ENCODE assay signal across 1 cellular context in the genomic region with DNA sequence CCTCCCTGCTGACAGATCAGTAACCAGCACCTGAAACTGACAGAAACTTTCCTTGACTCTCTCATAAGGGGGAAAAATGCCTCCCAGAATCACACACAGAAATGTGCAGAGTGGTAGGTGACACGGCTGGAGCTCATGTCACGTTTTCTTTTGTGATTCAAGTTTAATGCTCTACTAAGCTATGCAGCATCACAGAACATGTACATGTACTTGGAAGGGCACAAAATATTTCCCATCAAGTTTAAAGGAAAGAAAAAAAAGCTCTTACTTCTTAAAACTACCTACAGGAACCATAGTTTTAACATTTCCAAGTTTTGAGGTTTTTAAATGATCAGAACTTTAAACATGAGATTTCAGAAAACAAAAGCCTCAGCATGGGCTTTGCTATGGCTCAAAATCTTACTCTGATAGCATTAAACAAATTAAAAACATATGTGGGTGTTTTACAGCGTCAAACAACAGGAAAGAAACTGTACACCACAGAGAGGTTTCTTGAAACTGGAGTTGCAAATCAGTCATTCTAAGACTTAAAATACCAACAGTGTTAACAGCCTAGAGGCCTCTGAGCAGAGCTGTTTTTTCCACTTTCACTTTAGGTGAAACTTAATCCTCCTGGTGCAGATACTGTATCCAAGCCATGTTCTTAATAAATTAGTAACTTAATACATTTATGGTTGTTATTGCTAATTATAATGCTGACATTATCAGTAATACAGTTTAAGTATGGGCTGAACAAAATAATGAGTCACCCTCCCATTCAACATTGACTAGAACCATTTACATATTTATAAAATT.
TF ChIP-seq lines count a peak whose summit lies in the region.

No MANE protein-coding gene starts in this region.

TF ChIP-seq in GM12878, 131 proteins besides CTCF, POLR2A, EP300 and RAD21 (continued from another document):
- TF ChIP-seq, protein P1, sequence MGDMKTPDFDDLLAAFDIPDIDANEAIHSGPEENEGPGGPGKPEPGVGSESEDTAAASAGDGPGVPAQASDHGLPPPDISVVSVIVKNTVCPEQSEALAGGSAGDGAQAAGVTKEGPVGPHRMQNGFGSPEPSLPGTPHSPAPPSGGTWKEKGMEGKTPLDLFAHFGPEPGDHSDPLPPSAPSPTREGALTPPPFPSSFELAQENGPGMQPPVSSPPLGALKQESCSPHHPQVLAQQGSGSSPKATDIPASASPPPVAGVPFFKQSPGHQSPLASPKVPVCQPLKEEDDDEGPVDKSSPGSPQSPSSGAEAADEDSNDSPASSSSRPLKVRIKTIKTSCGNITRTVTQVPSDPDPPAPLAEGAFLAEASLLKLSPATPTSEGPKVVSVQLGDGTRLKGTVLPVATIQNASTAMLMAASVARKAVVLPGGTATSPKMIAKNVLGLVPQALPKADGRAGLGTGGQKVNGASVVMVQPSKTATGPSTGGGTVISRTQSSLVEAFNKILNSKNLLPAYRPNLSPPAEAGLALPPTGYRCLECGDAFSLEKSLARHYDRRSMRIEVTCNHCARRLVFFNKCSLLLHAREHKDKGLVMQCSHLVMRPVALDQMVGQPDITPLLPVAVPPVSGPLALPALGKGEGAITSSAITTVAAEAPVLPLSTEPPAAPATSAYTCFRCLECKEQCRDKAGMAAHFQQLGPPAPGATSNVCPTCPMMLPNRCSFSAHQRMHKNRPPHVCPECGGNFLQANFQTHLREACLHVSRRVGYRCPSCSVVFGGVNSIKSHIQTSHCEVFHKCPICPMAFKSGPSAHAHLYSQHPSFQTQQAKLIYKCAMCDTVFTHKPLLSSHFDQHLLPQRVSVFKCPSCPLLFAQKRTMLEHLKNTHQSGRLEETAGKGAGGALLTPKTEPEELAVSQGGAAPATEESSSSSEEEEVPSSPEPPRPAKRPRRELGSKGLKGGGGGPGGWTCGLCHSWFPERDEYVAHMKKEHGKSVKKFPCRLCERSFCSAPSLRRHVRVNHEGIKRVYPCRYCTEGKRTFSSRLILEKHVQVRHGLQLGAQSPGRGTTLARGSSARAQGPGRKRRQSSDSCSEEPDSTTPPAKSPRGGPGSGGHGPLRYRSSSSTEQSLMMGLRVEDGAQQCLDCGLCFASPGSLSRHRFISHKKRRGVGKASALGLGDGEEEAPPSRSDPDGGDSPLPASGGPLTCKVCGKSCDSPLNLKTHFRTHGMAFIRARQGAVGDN (IDR thresholded peaks at IDR 0.05) = peak; percentile 58
- TF ChIP-seq BMI1 (IDR thresholded peaks at IDR 0.05; ENCODE audit: borderline replicate concordance) (peak; percentile 53; the same call in 1 of the 2 replicates), RELA (IDR thresholded peaks at IDR 0.05; ENCODE audit: borderline replicate concordance, partially characterized antibody) (no peak), MTA3 (IDR thresholded peaks at IDR 0.05; ENCODE audit: borderline replicate concordance, low read length) (peak; percentile 81), SIN3A (IDR thresholded peaks at IDR 0.05; ENCODE audit: low read depth, low read length) (0 out of 2 replicates have a peak, but pooled peaks have one; percentile 28), SMAD5 (IDR thresholded peaks at IDR 0.05; ENCODE audit: low read depth) (no peak), ZNF592 (IDR thresholded peaks at IDR 0.05) (0 out of 2 replicates have a peak, but pooled peaks have one; percentile 16), JUNB (IDR thresholded peaks at IDR 0.05) (peak; percentile 78), GABPA (IDR thresholded peaks at IDR 0.05; ENCODE audit: low read depth) (peak; percentile 25; the same call in 1 of the 2 replicates), FOXM1 (IDR thresholded peaks at IDR 0.05; ENCODE audit: low read depth, low read length) (peak; percentile 67; the same call in 1 of the 2 replicates), TCF12 (IDR thresholded peaks at IDR 0.05; ENCODE audit: low read depth, low read length) (0 out of 2 replicates have a peak, but pooled peaks have one; percentile 28), SREBF1 (IDR thresholded peaks at IDR 0.05; ENCODE audit: low read length) (no peak), SP1 (IDR thresholded peaks at IDR 0.05; ENCODE audit: low read depth, low read length) (peak; percentile 56), ZNF384 (IDR thresholded peaks at IDR 0.05; ENCODE audit: borderline replicate concordance, low read depth, low read length) (no peak), CBFB (IDR thresholded peaks at IDR 0.05; ENCODE audit: low read depth) (peak; percentile 36; the same call in 1 of the 2 replicates), FOS (IDR thresholded peaks at IDR 0.05; ENCODE audit: borderline replicate concordance, extremely low read depth, insufficient read length) (no peak), HDAC2 (IDR thresholded peaks at IDR 0.05) (no peak), HSF1 (IDR thresholded peaks at IDR 0.05; ENCODE audit: low read depth, low read length) (no peak), TCF3 (IDR thresholded peaks at IDR 0.05; ENCODE audit: borderline replicate concordance, insufficient read depth, low read depth, low read length) (no peak), ZNF217 (IDR thresholded peaks at IDR 0.05) (peak; percentile 56), CUX1 (IDR thresholded peaks at IDR 0.05; ENCODE audit: insufficient replicate concordance, low read depth, low read length) (peak; percentile 42), IRF4 (IDR thresholded peaks at IDR 0.05; ENCODE audit: low read depth, low read length) (peak; percentile 79; the same call in 1 of the 2 replicates), PAX8 (IDR thresholded peaks at IDR 0.05) (no peak), CBX5 (IDR thresholded peaks at IDR 0.05; ENCODE audit: low read depth) (peak; percentile 93), SPI1 (IDR thresholded peaks at IDR 0.05; ENCODE audit: borderline replicate concordance, insufficient read depth, low read depth, low read length) (no peak), NR2C1 (IDR thresholded peaks at IDR 0.05) (no peak), RB1 (IDR thresholded peaks at IDR 0.05; ENCODE audit: borderline replicate concordance) (no peak), MTA2 (IDR thresholded peaks at IDR 0.05; ENCODE audit: low read depth) (peak; percentile 87)
- TF ChIP-seq, protein P2, sequence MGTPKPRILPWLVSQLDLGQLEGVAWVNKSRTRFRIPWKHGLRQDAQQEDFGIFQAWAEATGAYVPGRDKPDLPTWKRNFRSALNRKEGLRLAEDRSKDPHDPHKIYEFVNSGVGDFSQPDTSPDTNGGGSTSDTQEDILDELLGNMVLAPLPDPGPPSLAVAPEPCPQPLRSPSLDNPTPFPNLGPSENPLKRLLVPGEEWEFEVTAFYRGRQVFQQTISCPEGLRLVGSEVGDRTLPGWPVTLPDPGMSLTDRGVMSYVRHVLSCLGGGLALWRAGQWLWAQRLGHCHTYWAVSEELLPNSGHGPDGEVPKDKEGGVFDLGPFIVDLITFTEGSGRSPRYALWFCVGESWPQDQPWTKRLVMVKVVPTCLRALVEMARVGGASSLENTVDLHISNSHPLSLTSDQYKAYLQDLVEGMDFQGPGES (IDR thresholded peaks at IDR 0.05) = no peak
- TF ChIP-seq, protein P3, sequence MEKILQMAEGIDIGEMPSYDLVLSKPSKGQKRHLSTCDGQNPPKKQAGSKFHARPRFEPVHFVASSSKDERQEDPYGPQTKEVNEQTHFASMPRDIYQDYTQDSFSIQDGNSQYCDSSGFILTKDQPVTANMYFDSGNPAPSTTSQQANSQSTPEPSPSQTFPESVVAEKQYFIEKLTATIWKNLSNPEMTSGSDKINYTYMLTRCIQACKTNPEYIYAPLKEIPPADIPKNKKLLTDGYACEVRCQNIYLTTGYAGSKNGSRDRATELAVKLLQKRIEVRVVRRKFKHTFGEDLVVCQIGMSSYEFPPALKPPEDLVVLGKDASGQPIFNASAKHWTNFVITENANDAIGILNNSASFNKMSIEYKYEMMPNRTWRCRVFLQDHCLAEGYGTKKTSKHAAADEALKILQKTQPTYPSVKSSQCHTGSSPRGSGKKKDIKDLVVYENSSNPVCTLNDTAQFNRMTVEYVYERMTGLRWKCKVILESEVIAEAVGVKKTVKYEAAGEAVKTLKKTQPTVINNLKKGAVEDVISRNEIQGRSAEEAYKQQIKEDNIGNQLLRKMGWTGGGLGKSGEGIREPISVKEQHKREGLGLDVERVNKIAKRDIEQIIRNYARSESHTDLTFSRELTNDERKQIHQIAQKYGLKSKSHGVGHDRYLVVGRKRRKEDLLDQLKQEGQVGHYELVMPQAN (conservative IDR thresholded peaks at IDR 0.05) = 0 out of 2 replicates have a peak, but pooled peaks have one; percentile 3
TF ChIP-seq in GM12878: peak in this region for 48.
